In the genomic region with DNA sequence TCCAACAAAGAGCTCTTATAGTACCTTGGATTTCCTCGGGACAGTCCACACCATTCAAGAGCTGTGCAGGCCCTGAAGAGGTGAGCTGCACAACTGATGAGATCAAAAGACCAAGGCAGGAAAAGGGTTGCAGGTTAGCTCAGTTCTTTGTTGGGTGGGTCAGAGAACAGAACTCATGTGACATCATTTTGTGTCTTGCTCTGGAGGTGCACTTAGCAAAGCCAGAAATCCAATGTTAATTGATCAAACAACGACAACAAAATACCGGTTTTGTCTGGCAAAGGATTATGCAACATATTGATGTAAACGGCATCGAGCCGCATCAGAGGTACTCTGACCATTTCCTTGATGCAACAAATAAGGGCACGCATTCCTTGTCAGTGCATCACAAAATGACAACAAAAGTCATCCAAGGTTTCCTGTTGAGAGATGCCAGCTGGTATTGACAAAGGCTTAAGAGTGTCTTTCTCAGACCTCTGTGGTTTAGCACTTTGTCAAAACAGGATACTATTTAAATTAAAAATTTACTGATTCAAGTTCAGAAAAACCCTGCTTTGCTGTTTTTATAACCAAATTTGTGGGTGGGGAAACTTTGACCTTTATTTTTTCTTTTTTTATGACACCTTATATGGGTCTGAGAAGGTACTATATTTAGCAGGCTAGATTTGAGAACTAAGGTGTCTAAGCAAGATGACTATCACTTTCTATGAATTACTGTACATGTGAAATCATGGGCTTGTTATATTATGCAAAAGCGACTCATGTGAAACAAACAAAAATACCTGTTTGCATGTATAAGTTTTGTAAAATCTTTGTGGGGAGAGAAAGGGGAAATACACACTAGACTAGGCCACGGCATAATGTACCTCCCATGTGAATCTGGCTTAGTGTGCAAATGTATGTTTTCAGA, we compare ENCODE assay signal across 8 cellular contexts.
DNase-seq lines count a peak whose midpoint lies in the region; ATAC-seq, FAIRE-seq and TF ChIP-seq lines count a peak whose summit lies in the region.

No MANE protein-coding gene starts in this region.

- H3K4me1 Mint-ChIP-seq in glutamatergic neuron (ENCODE audit: low read depth, unreplicated experiment) = no peaks in the 10 kb centered on the region

- no peak for TF ChIP-seq CTCF in glutamatergic neuron (IDR thresholded peaks at IDR 0.05; ENCODE audit: partially characterized antibody, unreplicated experiment)

- no peak overlapping the region for H3K27ac Mint-ChIP-seq in glutamatergic neuron (ENCODE audit: unreplicated experiment)

- DNase-seq in T-helper 9 cell = peak; percentile 33
- peak; percentile 54 for DNase-seq in kidney tubule cell (ENCODE audit: low spot score)
- no peak for DNase-seq in DMS 273 (lab: John Stamatoyannopoulos, UW; ENCODE audit: unreplicated experiment)
- no peak for DNase-seq in RCC 7860 (ENCODE audit: low spot score)
- DNase-seq in glutamatergic neuron = no peak
- no peak for DNase-seq in substantia nigra (lab: John Stamatoyannopoulos, UW)

- no peak overlapping the region for H3K4me3 Mint-ChIP-seq in glutamatergic neuron (ENCODE audit: unreplicated experiment)

- ATAC-seq in GM19043 (IDR thresholded peaks at IDR 0.05; ENCODE audit: low read depth, unreplicated experiment) (peak; percentile 91), HG02938 (IDR thresholded peaks at IDR 0.05; ENCODE audit: unreplicated experiment) (peak; percentile 94)

- no peak overlapping the region for H3K27ac ChIP-seq in substantia nigra (ENCODE audit: low read depth, low read length, poor library complexity, severe bottlenecking)

- no peaks in the 10 kb centered on the region for H3K36me3 Mint-ChIP-seq in glutamatergic neuron (ENCODE audit: unreplicated experiment)

- H3K27me3 Mint-ChIP-seq in glutamatergic neuron (ENCODE audit: unreplicated experiment) = no peaks in the 10 kb centered on the region

- no peaks in the 10 kb centered on the region for H3K9me3 Mint-ChIP-seq in glutamatergic neuron (ENCODE audit: unreplicated experiment)

- no peak for FAIRE-seq in RCC 7860 (lab: Jason Lieb, UNC)

Comparison
In these comparisons a context has a peak if more than half of its experiments do, and no peak if none do; other contexts are left out.
1. DNase-seq: peak in T-helper 9 cell (single experiment) and kidney tubule cell (single experiment); none in DMS 273 (single experiment), RCC 7860 (single experiment), glutamatergic neuron (single experiment) and substantia nigra (0 of 49).